8 cellular contexts compared by ENCODE assay signal in genomic region chr2:159124441-159124911, GRCh38.
DNase-seq lines count a peak whose midpoint lies in the region; ATAC-seq and TF ChIP-seq lines count a peak whose summit lies in the region.

No MANE protein-coding gene starts in this region.

- TF ChIP-seq CTCF in body of pancreas (IDR thresholded peaks at IDR 0.05) (no peak), lower lobe of right lung (IDR thresholded peaks at IDR 0.05) (no peak), upper lobe of right lung (IDR thresholded peaks at IDR 0.05) (no peak)

- 39 to 61% methylated on average over 5 of the region's 5 CpGs for WGBS in body of pancreas, 2 donors

- H3K27me3 ChIP-seq in body of pancreas = no peaks in the 10 kb centered on the region
- no peaks in the 10 kb centered on the region for H3K27me3 ChIP-seq in lower lobe of right lung (ENCODE audit: low read depth)
- H3K27me3 ChIP-seq in upper lobe of right lung = no peaks in the 10 kb centered on the region

- H3K9me3 ChIP-seq in body of pancreas = no peaks in the 10 kb centered on the region
- no peaks in the 10 kb centered on the region for H3K9me3 ChIP-seq in lower lobe of right lung
- no peaks in the 10 kb centered on the region for H3K9me3 ChIP-seq in upper lobe of right lung

- no peak for TF ChIP-seq POLR2A in body of pancreas (IDR thresholded peaks at IDR 0.05)

- intact Hi-C loops in body of pancreas (cut with DNase I) (loop anchor here (5.0 kb wide), 1 partner anchor 232 kb away; no protein-coding TSS in a partner anchor), lower lobe of right lung (cut with DNase I) (no loop called here), upper lobe of right lung (cut with DNase I) (no loop called here)

- H3K4me1 ChIP-seq in body of pancreas (peaks cover 29% of the 10 kb centered on the region), lower lobe of right lung (peaks cover 36% of the 10 kb centered on the region), upper lobe of right lung (peaks cover 23% of the 10 kb centered on the region)

- peak; percentile 59 for DNase-seq in ELF-1 (ENCODE audit: low read depth, low spot score)
- DNase-seq in NOMO-1 treated with dmso at 0.1 percent for 144 hours (lab: John Stamatoyannopoulos, UW; ENCODE audit: unreplicated experiment) = peak; percentile 66
- DNase-seq in body of pancreas = peak in 3 of 4 donors; percentile 32 to 52 (median 48)
- DNase-seq in lower lobe of right lung = no peak
- DNase-seq in upper lobe of right lung = no peak
- DNase-seq in midbrain (lab: John Stamatoyannopoulos, UW) = no peak

- H3K4me3 ChIP-seq in body of pancreas (no peak overlapping the region), lower lobe of right lung (no peak overlapping the region), upper lobe of right lung (no peak overlapping the region)

- H3K27ac ChIP-seq in body of pancreas = peak overlapping the region in 2 of 4 donors; percentile 30 to 37
- H3K27ac ChIP-seq in lower lobe of right lung = peak overlapping the region; percentile 57
- H3K27ac ChIP-seq in upper lobe of right lung = peak overlapping the region; percentile 49

- H3K36me3 ChIP-seq in body of pancreas (replicated peaks in 1 of 2; ENCODE audit: insufficient read depth in 1 of 2, low read depth in 2 of 2) = no peaks in the 10 kb centered on the region
- H3K36me3 ChIP-seq in lower lobe of right lung = no peaks in the 10 kb centered on the region
- H3K36me3 ChIP-seq in upper lobe of right lung = no peaks in the 10 kb centered on the region

- ATAC-seq in body of pancreas = peak; percentile 52
- ATAC-seq in lower lobe of right lung = peak; percentile 69 to 88
- ATAC-seq in upper lobe of right lung = peak; percentile 81
- no peak for ATAC-seq in HG03442 (IDR thresholded peaks at IDR 0.05; ENCODE audit: unreplicated experiment)
- ATAC-seq in GM19035 (IDR thresholded peaks at IDR 0.05; ENCODE audit: unreplicated experiment) = no peak

Comparison
In these comparisons a context has a peak if more than half of its experiments do, and no peak if none do; other contexts are left out.
1. DNase-seq: peak in ELF-1 (single experiment), NOMO-1 treated with dmso at 0.1 percent for 144 hours (single experiment) and body of pancreas (3 of 4); none in lower lobe of right lung (single experiment), upper lobe of right lung (single experiment) and midbrain (single experiment).
2. ATAC-seq: peak in body of pancreas (single experiment), lower lobe of right lung (2 of 2) and upper lobe of right lung (single experiment); none in HG03442 (single experiment) and GM19035 (single experiment).